Comparison of ENCODE assay signal across 23 cellular contexts in the genomic region with DNA sequence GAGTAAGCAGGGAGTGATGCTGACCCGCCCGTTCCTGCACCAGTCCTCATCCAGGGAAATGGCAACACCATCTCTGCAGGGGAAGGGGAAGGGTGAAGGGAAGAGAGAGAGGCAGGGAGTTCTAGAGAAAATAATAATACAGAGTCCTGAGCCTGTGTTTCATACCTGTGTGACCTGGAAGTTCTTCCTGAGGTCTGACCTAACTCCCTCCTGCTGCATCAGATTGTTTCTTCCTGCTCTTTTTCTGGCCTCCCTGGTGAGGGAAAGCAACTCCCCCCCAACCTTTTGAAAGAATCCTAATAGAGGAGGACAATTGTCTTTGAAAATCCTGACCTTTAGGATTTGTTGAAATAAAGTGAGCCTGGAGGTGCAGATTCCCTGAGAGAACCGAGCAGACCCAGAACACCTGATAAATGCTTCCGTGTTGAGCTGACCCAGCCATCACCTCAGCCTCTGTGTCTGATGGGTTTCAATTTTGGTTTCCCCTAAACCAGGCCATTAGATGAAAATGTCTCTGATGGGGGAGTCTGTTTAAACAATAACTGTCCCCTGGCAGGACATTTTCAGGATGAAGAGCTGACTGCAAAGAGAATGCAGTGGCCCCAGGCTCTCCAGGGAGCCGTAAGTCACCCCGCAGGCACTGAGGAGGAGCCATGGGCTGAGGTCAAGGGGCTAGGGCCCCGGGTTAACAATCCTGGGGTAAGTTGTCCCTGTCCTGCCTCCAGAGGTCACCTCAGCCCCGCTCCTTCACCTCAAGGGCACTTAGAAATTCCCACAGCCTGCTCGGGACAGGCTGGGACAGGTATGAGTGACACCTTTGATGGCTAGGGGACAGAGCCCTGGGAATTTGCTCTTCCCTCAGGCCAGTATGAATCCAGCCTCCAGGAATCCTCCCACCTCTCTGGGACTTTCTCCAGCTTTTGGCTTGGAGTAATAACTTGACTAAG. TPM values are rescaled to one million over a fixed set of nuclear protein-coding genes. Genes with fewer than 3 reads are reported as not detected.
A peak's percentile ranks its signal among the peaks of the same experiment; 100 is the strongest.
DNase-seq lines count a peak whose midpoint lies in the region; ATAC-seq and TF ChIP-seq lines count a peak whose summit lies in the region.
"Had no signal": no experiment of that assay in that cellular context is flagged by ENCODE, and none has a peak within 500 bp of the region (broad histone marks: within the 10 kb centered on the region; RNA-seq: fewer than 3 reads in every experiment).

No MANE protein-coding gene starts in this region.

- no peaks in the 10 kb centered on the region for H3K36me3 Mint-ChIP-seq in activated T-cell treated with anti-CD3 and anti-CD28 coated beads, Interleukin-2, amount 50 U/mL, for 72 hours (ENCODE audit: insufficient read depth in 2 of 2)

- H3K9ac ChIP-seq in trophoblast cell (ENCODE audit: low read length): no peak overlapping the region

- H3K4me1 Mint-ChIP-seq in activated T-cell treated with anti-CD3 and anti-CD28 coated beads, Interleukin-2, amount 50 U/mL, for 72 hours (ENCODE audit: low read depth): peaks cover 7% of the 10 kb centered on the region

- H3K23ac ChIP-seq in trophoblast cell (ENCODE audit: low read length): no peak overlapping the region

- no peak overlapping the region for H4K12ac ChIP-seq in trophoblast cell (ENCODE audit: low read depth, low read length)

- no peak overlapping the region for H2BK12ac ChIP-seq in trophoblast cell (ENCODE audit: low read length)

- H3K4me3 Mint-ChIP-seq in activated T-cell treated with anti-CD3 and anti-CD28 coated beads, Interleukin-2, amount 50 U/mL, for 72 hours: no peak overlapping the region
- H3K4me3 Mint-ChIP-seq: activated CD4-positive, alpha-beta T cell treated with anti-CD3 and anti-CD28 coated beads, Interleukin-2, amount 10 ng/mL, durations not matched to agents 7 days and 5 days; central memory CD8-positive, alpha-beta T cell had no signal

- H3K79me2 ChIP-seq in trophoblast cell (ENCODE audit: control insufficient read depth, insufficient read depth, low read length, poor library complexity): no peaks in the 10 kb centered on the region

- no CpG with 5 or more reads among the region's 9 CpGs for WGBS in trophoblast cell (ENCODE audit: extremely low coverage, insufficient coverage, insufficient read length)

- TF ChIP-seq CTCF in GM12865 (IDR thresholded peaks at IDR 0.05; ENCODE audit: insufficient read depth, low read depth, low read length, missing control alignments): no peak
- TF ChIP-seq CTCF in coronary artery (IDR thresholded peaks at IDR 0.05): no peak

- H3K4me1 ChIP-seq in trophoblast cell (ENCODE audit: control insufficient read depth in 1 of 2, insufficient read depth in 2 of 2, low read length in 2 of 2): peaks cover 5 to 11% of the 10 kb centered on the region in 2 experiments

- H2AFZ ChIP-seq in trophoblast cell (ENCODE audit: insufficient read depth, low read length, poor library complexity): no peak overlapping the region

- no peak overlapping the region for H3K4me2 ChIP-seq in trophoblast cell (ENCODE audit: low read length)

- peaks cover 68% of the 10 kb centered on the region for H3K27me3 Mint-ChIP-seq in activated T-cell treated with anti-CD3 and anti-CD28 coated beads, Interleukin-2, amount 50 U/mL, for 72 hours (ENCODE audit: low read depth)

- H3K27me3 ChIP-seq in H7 (ENCODE audit: control insufficient read depth, insufficient read depth, low read length) (peaks cover 40% of the 10 kb centered on the region), trophoblast cell (ENCODE audit: insufficient read depth, low read length) (peaks cover 20% of the 10 kb centered on the region)

- H4K91ac ChIP-seq in trophoblast cell (ENCODE audit: low read depth, low read length): no peak overlapping the region

- H3K9me3 ChIP-seq in trophoblast cell (ENCODE audit: insufficient read depth, low read depth, low read length): no peaks in the 10 kb centered on the region
- H3K9me3 ChIP-seq: esophagus squamous epithelium, MG63, prostate gland, transverse colon had no signal

- H3K36me3 ChIP-seq in H7 (replicated peaks; ENCODE audit: control insufficient read depth, insufficient read depth, low read length) (no peaks in the 10 kb centered on the region), trophoblast cell (ENCODE audit: control insufficient read depth in 1 of 2, insufficient read depth in 2 of 2, low read length in 2 of 2) (no peaks in the 10 kb centered on the region)
- H3K36me3 ChIP-seq: esophagus squamous epithelium, MG63, prostate gland, transverse colon had no signal

- H3K27ac ChIP-seq in coronary artery: no peak overlapping the region
- no peak overlapping the region for H3K27ac ChIP-seq in trophoblast cell (ENCODE audit: low read depth, low read length)
- H3K27ac ChIP-seq: esophagus squamous epithelium, prostate gland, skin epidermis, transverse colon had no signal

- ATAC-seq in activated T-cell treated with anti-CD3 and anti-CD28 coated beads, Interleukin-2, amount 50 U/mL, for 72 hours (replicated peaks in 1 of 2): no peak
- ATAC-seq: stimulated activated naive CD8-positive, alpha-beta T cell treated with anti-CD3 and anti-CD28 coated beads, Interleukin-15, Interleukin-2, amounts not matched to agents 100 U/mL and 50 U/mL, for 24 hours had no signal

- no peak overlapping the region for H3K4me3 ChIP-seq in GM12865 (ENCODE audit: low read depth, low read length)
- H3K4me3 ChIP-seq in H7 (ENCODE audit: insufficient read depth, low read depth, low read length): no peak overlapping the region
- no peak overlapping the region for H3K4me3 ChIP-seq in coronary artery
- H3K4me3 ChIP-seq in trophoblast cell (ENCODE audit: low read depth, low read length): no peak overlapping the region
- H3K4me3 ChIP-seq: esophagus squamous epithelium, MG63, prostate gland, skin epidermis, transverse colon had no signal

- H2AK5ac ChIP-seq in trophoblast cell (ENCODE audit: low read length): no peak overlapping the region

- no peak overlapping the region for H2BK5ac ChIP-seq in trophoblast cell (ENCODE audit: low read depth, low read length, poor library complexity)

- H3K4ac ChIP-seq in trophoblast cell (ENCODE audit: low read depth, low read length): no peak overlapping the region

- no peaks in the 10 kb centered on the region for H3K79me1 ChIP-seq in trophoblast cell (ENCODE audit: low read length)

- peak; percentile 60 for DNase-seq in GM12865 (ENCODE audit: low read depth)
- peak; percentile 63 for DNase-seq in H7
- peak; percentile 22 for DNase-seq in coronary artery (ENCODE audit: low spot score)
- DNase-seq in trophoblast cell: peak; percentile 82 to 83
- no peak for DNase-seq in activated T-cell treated with anti-CD3 and anti-CD28 coated beads, Interleukin-2, amount 50 U/mL, for 72 hours
- no peak for DNase-seq in UCSD-AML1 (lab: John Stamatoyannopoulos, UW; ENCODE audit: unreplicated experiment)
- no peak for DNase-seq in epidermal melanocyte (ENCODE audit: insufficient read length, low spot score)
- DNase-seq: activated CD4-positive, alpha-beta T cell treated with anti-CD3 and anti-CD28 coated beads, Interleukin-2, amount 10 ng/mL, durations not matched to agents 7 days and 5 days; activated naive CD4-positive, alpha-beta T cell treated with Interleukin-2 at 50 U/mL for 16 hours; effector CD4-positive, alpha-beta T cell; esophagus squamous epithelium; MG63; OCI-M1; SHP77 treated with DMSO at 0.1 percent for 48 hours; stimulated activated CD4-positive, alpha-beta T cell treated with anti-CD3 and anti-CD28 coated beads, Interleukin-4, amount 100 ng/mL, for 1 hour; stimulated activated naive CD8-positive, alpha-beta T cell treated with anti-CD3 and anti-CD28 coated beads, Interleukin-15, Interleukin-2, amounts not matched to agents 100 U/mL and 50 U/mL, for 24 hours; T-helper 1 cell; transverse colon had no signal

- H3K14ac ChIP-seq in trophoblast cell (ENCODE audit: low read length): no peak overlapping the region

- no peak overlapping the region for H4K8ac ChIP-seq in trophoblast cell (ENCODE audit: low read depth, low read length)

- no peak overlapping the region for H2BK120ac ChIP-seq in trophoblast cell (ENCODE audit: insufficient read depth, low read length, poor library complexity)

- no peak overlapping the region for H3K27ac Mint-ChIP-seq in activated T-cell treated with anti-CD3 and anti-CD28 coated beads, Interleukin-2, amount 50 U/mL, for 72 hours
- H3K27ac Mint-ChIP-seq: activated CD4-positive, alpha-beta T cell treated with anti-CD3 and anti-CD28 coated beads, Interleukin-2, amount 10 ng/mL, durations not matched to agents 7 days and 5 days had no signal

- no peaks in the 10 kb centered on the region for H3K9me3 Mint-ChIP-seq in activated T-cell treated with anti-CD3 and anti-CD28 coated beads, Interleukin-2, amount 50 U/mL, for 72 hours
- H3K9me3 Mint-ChIP-seq: activated CD4-positive, alpha-beta T cell treated with anti-CD3 and anti-CD28 coated beads, Interleukin-2, amount 10 ng/mL, durations not matched to agents 7 days and 5 days; central memory CD8-positive, alpha-beta T cell had no signal

- no peak overlapping the region for H3K18ac ChIP-seq in trophoblast cell (ENCODE audit: low read length)

RNA-seq across cellular contexts. Expression of a gene that starts 3.2 kb away (rescaled TPM):
- 23.9 and 35.3 TPM in 2 replicates for total RNA-seq in H7 (2014; rRNA removed; shearing (Covaris generic))
- 0.04 and 0.07 TPM in 2 replicates for polyA plus RNA-seq in trophoblast cell (2013)
- under 1 TPM in 1 of 2 donors, not detected in 1; 0.07 TPM for total RNA-seq in activated T-cell treated with anti-CD3 and anti-CD28 coated beads, Interleukin-2, amount 50 U/mL, for 72 hours
- total RNA-seq: activated CD4-positive, alpha-beta T cell treated with anti-CD3 and anti-CD28 coated beads, Interleukin-2, amount 10 ng/mL, durations not matched to agents 7 days and 5 days; aorta; esophagus squamous epithelium; glomerular endothelial cell; transverse colon had no signal
- polyA plus RNA-seq: aorta had no signal

Comparison
In these comparisons a context has a peak if more than half of its experiments do, and no peak if none do; other contexts are left out.
1. DNase-seq: peak in GM12865 (single experiment), H7 (single experiment), coronary artery (single experiment) and trophoblast cell (2 of 2); none in activated T-cell treated with anti-CD3 and anti-CD28 coated beads, Interleukin-2, amount 50 U/mL, for 72 hours (0 of 2), UCSD-AML1 (single experiment) and epidermal melanocyte (single experiment).
2. RNA of a gene that starts 3.2 kb away (total RNA-seq): 23.9 to 35.3 TPM in H7; 0.07 TPM in activated T-cell treated with anti-CD3 and anti-CD28 coated beads, Interleukin-2, amount 50 U/mL, for 72 hours; every median in the first group is over 10 times any median in the second.